Comparison of ENCODE assay signal across 20 cellular contexts in the genomic region with DNA sequence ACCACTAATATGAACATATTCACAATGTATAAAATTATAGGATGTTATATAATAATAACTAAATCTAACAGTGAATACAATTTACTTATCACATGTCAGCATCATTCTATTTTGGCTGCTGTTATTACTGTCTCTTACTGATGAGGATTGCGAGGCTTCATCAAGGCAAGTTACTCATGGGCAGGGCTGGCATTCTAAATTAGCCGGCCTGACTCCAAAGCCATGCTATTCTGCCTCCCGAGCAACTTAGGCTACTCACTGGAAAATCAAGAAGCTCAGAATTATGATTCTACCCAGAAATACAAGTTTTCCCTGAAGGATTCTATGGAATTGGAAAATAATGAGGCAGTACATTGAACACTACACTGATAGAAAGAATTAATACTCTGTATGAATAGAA.
"Had no signal": no experiment of that assay in that cellular context is flagged by ENCODE, and none has a peak within 500 bp of the region (broad histone marks: within the 10 kb centered on the region; RNA-seq: fewer than 3 reads in every experiment).

No MANE protein-coding gene starts in this region.

- H3K27ac ChIP-seq: coronary artery, lower lobe of right lung, neutrophil, prostate gland, spleen, testis, tibial artery had no signal

- H3K4me3 Mint-ChIP-seq: immature natural killer cell; naive thymus-derived CD4-positive, alpha-beta T cell; nephron; stimulated activated memory B cell treated with anti-CD40 and anti-IgM and Interleukin-4, amounts not matched to agents 10 μg/mL and 1 μg/mL and 100 μg/mL, for 72 hours; type B pancreatic cell had no signal

- H3K9me3 Mint-ChIP-seq: immature natural killer cell; nephron; stimulated activated memory B cell treated with anti-CD40 and anti-IgM and Interleukin-4, amounts not matched to agents 10 μg/mL and 1 μg/mL and 100 μg/mL, for 72 hours; type B pancreatic cell had no signal

- H3K27me3 ChIP-seq: neutrophil, right atrium auricular region, spleen, testis, tibial artery had no signal

- H3K4me1 ChIP-seq: lower lobe of right lung, prostate gland, right atrium auricular region, spleen, testis, tibial artery had no signal

- FAIRE-seq: keratinocyte had no signal

- DNase-seq: effector CD4-positive, alpha-beta T cell; immature natural killer cell; left ventricle myocardium superior; lower lobe of right lung; naive thymus-derived CD4-positive, alpha-beta T cell; spleen; stimulated activated CD4-positive, alpha-beta T cell treated with anti-CD3 and anti-CD28 coated beads, Interleukin-4, amount 100 ng/mL, for 4 hours; stimulated activated naive CD8-positive, alpha-beta T cell treated with anti-CD3 and anti-CD28 coated beads, Interleukin-15, Interleukin-2, amounts not matched to agents 100 U/mL and 50 U/mL, for 24 hours; substantia nigra; testis; tibial artery had no signal

- H3K27me3 Mint-ChIP-seq: stimulated activated memory B cell treated with anti-CD40 and anti-IgM and Interleukin-4, amounts not matched to agents 10 μg/mL and 1 μg/mL and 100 μg/mL, for 72 hours; type B pancreatic cell had no signal

- H3K4me3 ChIP-seq: coronary artery, lower lobe of right lung, prostate gland, right atrium auricular region, spleen, testis, tibial artery had no signal

- H3K9me3 ChIP-seq: lower lobe of right lung, neutrophil, prostate gland, right atrium auricular region, spleen, testis, tibial artery had no signal

- ATAC-seq: left ventricle myocardium superior; lower lobe of right lung; naive thymus-derived CD4-positive, alpha-beta T cell; sciatic nerve; stimulated activated memory B cell treated with anti-CD40 and anti-IgM and Interleukin-4, amounts not matched to agents 10 μg/mL and 1 μg/mL and 100 μg/mL, for 72 hours; stimulated activated naive CD8-positive, alpha-beta T cell treated with anti-CD3 and anti-CD28 coated beads, Interleukin-15, Interleukin-2, amounts not matched to agents 100 U/mL and 50 U/mL, for 24 hours had no signal

- H3K36me3 ChIP-seq: prostate gland, right atrium auricular region, tibial artery had no signal

- H3K36me3 Mint-ChIP-seq: stimulated activated memory B cell treated with anti-CD40 and anti-IgM and Interleukin-4, amounts not matched to agents 10 μg/mL and 1 μg/mL and 100 μg/mL, for 72 hours; type B pancreatic cell had no signal

- H3K4me1 Mint-ChIP-seq: stimulated activated memory B cell treated with anti-CD40 and anti-IgM and Interleukin-4, amounts not matched to agents 10 μg/mL and 1 μg/mL and 100 μg/mL, for 72 hours had no signal

- H3K27ac Mint-ChIP-seq: immature natural killer cell; naive thymus-derived CD4-positive, alpha-beta T cell; nephron; stimulated activated memory B cell treated with anti-CD40 and anti-IgM and Interleukin-4, amounts not matched to agents 10 μg/mL and 1 μg/mL and 100 μg/mL, for 72 hours; type B pancreatic cell had no signal
